20 cellular contexts compared by ENCODE assay signal in the genomic region with DNA sequence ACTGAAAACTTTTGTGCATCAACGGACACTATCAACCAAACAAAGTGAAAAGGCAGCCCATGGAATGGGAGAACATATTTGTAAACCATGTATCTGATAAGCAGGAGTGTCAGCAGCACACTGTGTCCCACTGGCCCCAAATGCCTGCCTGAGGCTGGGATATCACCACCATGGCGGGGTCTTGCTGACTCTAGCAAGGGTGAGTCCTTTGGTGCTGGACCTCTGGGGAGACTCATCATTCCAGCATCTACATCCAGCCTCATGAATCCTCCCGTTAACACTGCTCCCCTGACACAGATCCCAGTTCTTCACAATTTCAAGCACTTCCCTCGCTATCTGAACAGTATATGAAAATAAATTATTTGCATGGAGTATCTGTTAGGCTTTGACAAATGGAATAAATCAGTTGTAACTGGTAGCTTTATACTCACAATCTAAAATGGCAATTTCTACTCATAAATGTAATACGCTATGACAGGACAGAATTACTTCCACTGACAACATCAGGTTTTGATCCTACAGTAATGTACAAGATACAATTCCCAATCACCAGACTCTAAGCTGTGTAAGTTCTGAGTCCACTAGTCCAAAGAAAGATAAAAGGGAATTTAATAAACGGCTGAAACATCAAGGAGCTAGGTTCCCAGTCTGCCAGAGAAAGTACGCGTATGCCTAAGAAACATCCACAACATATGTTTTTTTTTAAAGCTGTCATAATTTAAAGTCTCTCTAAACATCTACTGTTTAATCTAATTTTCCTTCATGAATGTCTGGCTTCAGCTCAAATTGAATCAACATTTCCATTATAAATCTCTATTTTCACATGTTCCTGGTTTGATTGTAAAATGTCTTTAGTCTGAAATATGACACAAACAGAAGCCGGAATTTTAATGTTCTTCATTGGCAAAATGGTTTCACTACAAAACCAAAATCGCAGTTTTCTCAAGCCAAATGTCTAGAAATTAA.
DNase-seq lines count a peak whose midpoint lies in the region; ATAC-seq and TF ChIP-seq lines count a peak whose summit lies in the region.
"Had no signal": no experiment of that assay in that cellular context is flagged by ENCODE, and none has a peak within 500 bp of the region (broad histone marks: within the 10 kb centered on the region; RNA-seq: fewer than 3 reads in every experiment).

No MANE protein-coding gene starts in this region.

- no peak overlapping the region for H3K4me2 ChIP-seq in mesenchymal stem cell (ENCODE audit: low read length, poor library complexity, severe bottlenecking)
- H3K4me2 ChIP-seq: BLaER1 had no signal

- H2BK15ac ChIP-seq in mesenchymal stem cell (ENCODE audit: low read depth, poor library complexity, severe bottlenecking): no peak overlapping the region

- TF ChIP-seq EP300 in stomach (IDR thresholded peaks at IDR 0.05): no peak

- H3K9ac ChIP-seq in mesenchymal stem cell (ENCODE audit: low read length): no peak overlapping the region
- H3K9ac ChIP-seq: BLaER1, GM23248 had no signal

- TF ChIP-seq POLR2A in stomach (IDR thresholded peaks at IDR 0.05): no peak

- H3K9me3 ChIP-seq in mesenchymal stem cell (ENCODE audit: control insufficient read depth, low read length): no peaks in the 10 kb centered on the region
- no peaks in the 10 kb centered on the region for H3K9me3 ChIP-seq in stomach
- H3K9me3 ChIP-seq: BLaER1, SJSA1 had no signal

- no peak overlapping the region for H2AK5ac ChIP-seq in mesenchymal stem cell (ENCODE audit: low read length, severe bottlenecking)

- H3K36me3 ChIP-seq in mesenchymal stem cell (ENCODE audit: control insufficient read depth in 1 of 2, insufficient read depth in 2 of 2, low read depth in 1 of 2, low read length in 2 of 2) (peaks cover 0 to 6% of the 10 kb centered on the region in 2 experiments), stomach (no peaks in the 10 kb centered on the region)
- H3K36me3 ChIP-seq: BLaER1 had no signal

- H3K27ac ChIP-seq in mesenchymal stem cell (ENCODE audit: low read length, poor library complexity, severe bottlenecking) (no peak overlapping the region), stomach (no peak overlapping the region)
- H3K27ac ChIP-seq: BLaER1, GM23248, SJSA1 had no signal

- peaks cover 31% of the 10 kb centered on the region for H3K79me1 ChIP-seq in mesenchymal stem cell (replicated peaks; ENCODE audit: low read length, poor library complexity, severe bottlenecking)

- no peak overlapping the region for H3K4me3 ChIP-seq in mesenchymal stem cell (ENCODE audit: insufficient read depth in 1 of 2, low read depth in 1 of 2, low read length in 2 of 2)
- no peak overlapping the region for H3K4me3 ChIP-seq in stomach
- H3K4me3 ChIP-seq: BLaER1, GM23248, SJSA1 had no signal

- WGBS in mesenchymal stem cell: 94% methylated on average over 6 of the region's 10 CpGs
- 84 to 91% (median 88%) methylated on average over 10 of the region's 10 CpGs for WGBS in stomach, 5 donors

- no peak overlapping the region for H3K4ac ChIP-seq in mesenchymal stem cell (ENCODE audit: low read depth in 1 of 2, low read length in 2 of 2)

- H2AFZ ChIP-seq in mesenchymal stem cell (ENCODE audit: low read depth, low read length): no peak overlapping the region
- H2AFZ ChIP-seq: GM23248 had no signal

- no peak overlapping the region for H3K18ac ChIP-seq in mesenchymal stem cell (ENCODE audit: low read depth in 1 of 2, low read length in 2 of 2)

- H3K23ac ChIP-seq in mesenchymal stem cell (ENCODE audit: low read length in 2 of 2): no peak overlapping the region

- no peak for TF ChIP-seq CTCF in stomach (IDR thresholded peaks at IDR 0.05)

- H4K91ac ChIP-seq in mesenchymal stem cell (ENCODE audit: low read length): no peak overlapping the region

- DNase-seq in left ventricle myocardium superior (no peak), Right ventricle myocardium inferior (ENCODE audit: missing footprints) (no peak), mesenchymal stem cell (no peak), NCI-H2196 treated with DMSO at 0.1 percent for 48 hours (lab: John Stamatoyannopoulos, UW; ENCODE audit: unreplicated experiment) (no peak), stomach (no peak)
- DNase-seq: CD4-positive, CD25-positive, alpha-beta regulatory T cell; GM23248; H7; NCI-H1092; NCI-H1417 treated with DMSO at 0.1 percent for 48 hours; NCI-H1694 treated with DMSO at 0.1 percent for 48 hours; NCI-H2081 treated with DMSO at 0.1 percent for 48 hours; NCI-H2171; NCI-H345; NCI-H510A treated with DMSO at 0.1 percent for 48 hours; NCI-H774 had no signal

- H3K27me3 ChIP-seq in mesenchymal stem cell (ENCODE audit: control insufficient read depth in 1 of 2, insufficient read depth in 1 of 2, low read length in 2 of 2): no peaks in the 10 kb centered on the region
- H3K27me3 ChIP-seq in stomach: no peaks in the 10 kb centered on the region
- H3K27me3 ChIP-seq: BLaER1, SJSA1 had no signal

- H3K14ac ChIP-seq in mesenchymal stem cell (ENCODE audit: low read length in 2 of 2): no peak overlapping the region

- no peak overlapping the region for H2BK5ac ChIP-seq in mesenchymal stem cell (ENCODE audit: low read depth, low read length, poor library complexity, severe bottlenecking)

- H3K4me1 ChIP-seq in mesenchymal stem cell (ENCODE audit: control insufficient read depth, insufficient read depth, low read depth, low read length): peaks cover 17% of the 10 kb centered on the region
- no peaks in the 10 kb centered on the region for H3K4me1 ChIP-seq in stomach
- H3K4me1 ChIP-seq: BLaER1 had no signal

- H2BK12ac ChIP-seq in mesenchymal stem cell (ENCODE audit: low read length in 2 of 2): no peak overlapping the region

- intact Hi-C loops in left ventricle myocardium superior (cut with micrococcal nuclease): no loop called here
- intact Hi-C loops in Right ventricle myocardium inferior (cut with DNase I): no loop called here
- intact Hi-C loops in stomach (cut with DNase I; ENCODE audit: low total_unique reads): no loop called here

- peak overlapping the region; percentile 27 for H4K8ac ChIP-seq in mesenchymal stem cell (ENCODE audit: low read length)

- no peak overlapping the region for H2BK120ac ChIP-seq in mesenchymal stem cell (ENCODE audit: low read depth, low read length)

- ATAC-seq in left ventricle myocardium superior (peak; percentile 56), Right ventricle myocardium inferior (no peak), SK-N-SH treated with all-trans-retinoic acid at 6 μM for 48 hours (peak; percentile 84), GM18858 (IDR thresholded peaks at IDR 0.05; ENCODE audit: unreplicated experiment) (no peak)

TF ChIP-seq in SK-N-SH treated with all-trans-retinoic acid at 6 μM for 48 hours, 23 proteins besides CTCF, POLR2A, EP300 and RAD21 (continues in another document):
- TF ChIP-seq ZNF565 (CRISPR knock-in tag; conservative IDR thresholded peaks at IDR 0.05; ENCODE audit: low read depth) (no peak), ZC3H10 (CRISPR knock-in tag; IDR thresholded peaks at IDR 0.05) (peak; percentile 85), ISL1 (CRISPR knock-in tag; IDR thresholded peaks at IDR 0.05) (peak; percentile 95), CSRNP3 (CRISPR knock-in tag; IDR thresholded peaks at IDR 0.05) (no peak), TCF4 (CRISPR knock-in tag; IDR thresholded peaks at IDR 0.05; ENCODE audit: borderline replicate concordance) (peak; percentile 96), RARB (CRISPR knock-in tag; IDR thresholded peaks at IDR 0.05) (peak; percentile 83; the same call in 1 of the 2 replicates), ZNF8 (CRISPR knock-in tag; IDR thresholded peaks at IDR 0.05) (peak; percentile 65; the same call in 1 of the 2 replicates)
- TF ChIP-seq, protein P1, sequence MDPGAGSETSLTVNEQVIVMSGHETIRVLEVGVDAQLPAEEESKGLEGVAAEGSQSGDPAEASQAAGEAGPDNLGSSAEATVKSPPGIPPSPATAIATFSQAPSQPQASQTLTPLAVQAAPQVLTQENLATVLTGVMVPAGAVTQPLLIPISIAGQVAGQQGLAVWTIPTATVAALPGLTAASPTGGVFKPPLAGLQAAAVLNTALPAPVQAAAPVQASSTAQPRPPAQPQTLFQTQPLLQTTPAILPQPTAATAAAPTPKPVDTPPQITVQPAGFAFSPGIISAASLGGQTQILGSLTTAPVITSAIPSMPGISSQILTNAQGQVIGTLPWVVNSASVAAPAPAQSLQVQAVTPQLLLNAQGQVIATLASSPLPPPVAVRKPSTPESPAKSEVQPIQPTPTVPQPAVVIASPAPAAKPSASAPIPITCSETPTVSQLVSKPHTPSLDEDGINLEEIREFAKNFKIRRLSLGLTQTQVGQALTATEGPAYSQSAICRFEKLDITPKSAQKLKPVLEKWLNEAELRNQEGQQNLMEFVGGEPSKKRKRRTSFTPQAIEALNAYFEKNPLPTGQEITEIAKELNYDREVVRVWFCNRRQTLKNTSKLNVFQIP (CRISPR knock-in tag; IDR thresholded peaks at IDR 0.05; ENCODE audit: borderline replicate concordance, low read depth): 0 out of 2 replicates have a peak, but pooled peaks have one; percentile 38

Comparison
In these comparisons a context has a peak if more than half of its experiments do, and no peak if none do; other contexts are left out.
1. ATAC-seq: peak in left ventricle myocardium superior (single experiment) and SK-N-SH treated with all-trans-retinoic acid at 6 μM for 48 hours (single experiment); none in Right ventricle myocardium inferior (single experiment) and GM18858 (single experiment).